ENCODE assay signal across 8 cellular contexts in genomic region chr11:64331569-64332371, GRCh38. TPM values are rescaled to one million over a fixed set of nuclear protein-coding genes. Genes with fewer than 3 reads are reported as not detected.
DNase-seq lines count a peak whose midpoint lies in the region; TF ChIP-seq lines count a peak whose summit lies in the region.

No MANE protein-coding gene starts in this region.

- intact Hi-C loops in activated CD4-positive, alpha-beta memory T cell treated with anti-CD3 and anti-CD28 coated beads for 36 hours (cut with micrococcal nuclease), result loop anchor here (1.0 kb wide), 1 partner anchor 14 kb away; the partner anchor contains the start of gene TRMT112
- intact Hi-C loops in thyroid gland (cut with DNase I), result no loop called here

- POLR2A ChIA-PET in activated CD4-positive, alpha-beta memory T cell treated with anti-CD3 and anti-CD28 coated beads for 36 hours (lab: Charles Lee), result interaction anchor here (0.9 to 2.6 kb wide), 5 partner anchors 9 to 91 kb away, joined by 3 to 20 read pairs (median 4); partner anchors contain the start of genes FKBP2, PRDX5 and TRMT112

- no peaks in the 10 kb centered on the region for H3K27me3 ChIP-seq in thyroid gland

- H3K4me1 Mint-ChIP-seq in HFFc6 (ENCODE audit: low read depth) (peaks cover 22% of the 10 kb centered on the region), nephron (peaks cover 5% of the 10 kb centered on the region)
- peaks cover 18% of the 10 kb centered on the region for H3K4me1 Mint-ChIP-seq in activated CD4-positive, alpha-beta memory T cell treated with anti-CD3 and anti-CD28 coated beads for 36 hours (ENCODE audit: low read depth)

- H3K4me3 Mint-ChIP-seq in HFFc6 (peak overlapping the region; percentile 12), nephron (no peak overlapping the region)
- no peak overlapping the region for H3K4me3 Mint-ChIP-seq in activated CD4-positive, alpha-beta memory T cell treated with anti-CD3 and anti-CD28 coated beads for 36 hours

- H3K27ac Mint-ChIP-seq in HFFc6, result peak overlapping the region; percentile 25
- H3K27ac Mint-ChIP-seq in activated CD4-positive, alpha-beta memory T cell treated with anti-CD3 and anti-CD28 coated beads for 36 hours, result peak overlapping the region; percentile 47
- no peak overlapping the region for H3K27ac Mint-ChIP-seq in nephron

- no peak for TF ChIP-seq POLR2A in thyroid gland (IDR thresholded peaks at IDR 0.05)

- DNase-seq in ELR (ENCODE audit: low read depth), result peak; percentile 96
- DNase-seq in HFFc6, result peak; percentile 92
- peak; percentile 32 for DNase-seq in NCI-H774 (lab: John Stamatoyannopoulos, UW)
- peak; percentile 90 for DNase-seq in activated CD4-positive, alpha-beta memory T cell treated with anti-CD3 and anti-CD28 coated beads for 36 hours
- peak; percentile 64 for DNase-seq in epithelial cell of proximal tubule (ENCODE audit: low read depth)
- peak; percentile 98 to 99 for DNase-seq in thyroid gland
- no peak for DNase-seq in NCI-H510A (lab: John Stamatoyannopoulos, UW)

- H3K9me3 Mint-ChIP-seq in HFFc6, result no peaks in the 10 kb centered on the region; the same call in 1 of the 2 replicates
- no peaks in the 10 kb centered on the region for H3K9me3 Mint-ChIP-seq in activated CD4-positive, alpha-beta memory T cell treated with anti-CD3 and anti-CD28 coated beads for 36 hours
- H3K9me3 Mint-ChIP-seq in nephron, result no peaks in the 10 kb centered on the region

- H3K36me3 ChIP-seq in thyroid gland, result no peaks in the 10 kb centered on the region

- peaks cover 6% of the 10 kb centered on the region for H3K27me3 Mint-ChIP-seq in HFFc6 (ENCODE audit: insufficient read depth)
- H3K27me3 Mint-ChIP-seq in activated CD4-positive, alpha-beta memory T cell treated with anti-CD3 and anti-CD28 coated beads for 36 hours, result no peaks in the 10 kb centered on the region
- no peaks in the 10 kb centered on the region for H3K27me3 Mint-ChIP-seq in nephron (ENCODE audit: low read depth)

- CTCF ChIA-PET in activated CD4-positive, alpha-beta memory T cell treated with anti-CD3 and anti-CD28 coated beads for 36 hours (lab: Charles Lee), result interaction anchor here (0.6 to 6.0 kb wide), 23 partner anchors 8 to 332 kb away, joined by 3 to 97 read pairs (median 4); partner anchors contain the start of genes CCDC88B, ESRRA, FERMT3 and PPP1R14B

- peak overlapping the region; percentile 79 to 89 (median 83) for H3K27ac ChIP-seq in thyroid gland

- peaks cover 17 to 24% of the 10 kb centered on the region in 2 donors for H3K4me1 ChIP-seq in thyroid gland

- H3K4me3 ChIP-seq in epithelial cell of proximal tubule (ENCODE audit: low read depth, low read length) (peak overlapping the region; percentile 23), thyroid gland (replicated peaks in 1 of 3) (no peak overlapping the region)

- WGBS in thyroid gland, 2 donors, result 14 to 21% methylated on average over 16 to 20 of the region's 20 CpGs

- no peaks in the 10 kb centered on the region for H3K36me3 Mint-ChIP-seq in HFFc6 (ENCODE audit: low read depth)
- H3K36me3 Mint-ChIP-seq in activated CD4-positive, alpha-beta memory T cell treated with anti-CD3 and anti-CD28 coated beads for 36 hours, result peaks cover 2% of the 10 kb centered on the region
- no peaks in the 10 kb centered on the region for H3K36me3 Mint-ChIP-seq in nephron (ENCODE audit: low read depth)

- TF ChIP-seq CTCF in HFFc6 (IDR thresholded peaks at IDR 0.05), result peak; percentile 86
- peak; percentile 83 for TF ChIP-seq CTCF in epithelial cell of proximal tubule (conservative IDR thresholded peaks at IDR 0.05; ENCODE audit: low read depth, low read length)
- peak; percentile 13 to 23 (median 20) for TF ChIP-seq CTCF in nephron (IDR thresholded peaks at IDR 0.05; ENCODE audit: unreplicated experiment in 3 of 3)
- peak; percentile 15 to 80 (median 60) for TF ChIP-seq CTCF in thyroid gland (IDR thresholded peaks at IDR 0.05)

- H3K9me3 ChIP-seq in thyroid gland, result no peaks in the 10 kb centered on the region

RNA-seq across cellular contexts. Expression of gene CCDC88B, which starts 8.2 kb away (rescaled TPM):
- total RNA-seq in HFFc6 (2021; fragmentation: NEBNext Ultra II Directional; extraction: Animal tissue kit (Norgen Biotek cat#: 25700)), result 1 to 10 TPM in 4 of 6 experiments, under 1 TPM in 2; 0.45 to 1.9 (median 1.7) TPM
- 10 to 100 TPM; 69.5 to 74.5 TPM for total RNA-seq in activated CD4-positive, alpha-beta memory T cell treated with anti-CD3 and anti-CD28 coated beads for 36 hours
- total RNA-seq in epithelial cell of proximal tubule, result 2.5 and 4.8 TPM in 2 replicates
- 1 to 10 TPM; 2.8 to 7.0 (median 3.6) TPM for total RNA-seq in thyroid gland

RNA-seq across cellular contexts. Expression of gene PRDX5, which starts 13.8 kb away (rescaled TPM):
- total RNA-seq in HFFc6 (2021; fragmentation: NEBNext Ultra II Directional; extraction: Animal tissue kit (Norgen Biotek cat#: 25700)), result 100 to 1,000 TPM; 161 to 207 (median 186) TPM
- 100 to 1,000 TPM; 156 to 164 TPM for total RNA-seq in activated CD4-positive, alpha-beta memory T cell treated with anti-CD3 and anti-CD28 coated beads for 36 hours
- total RNA-seq in epithelial cell of proximal tubule (284 and 357 TPM in 2 replicates), thyroid gland (100 to 1,000 TPM; 384 to 962 (median 653) TPM)

RNA-seq across cellular contexts. Expression of gene TRMT112, which starts 14.4 kb away (rescaled TPM):
- total RNA-seq in HFFc6 (2021; fragmentation: NEBNext Ultra II Directional; extraction: Animal tissue kit (Norgen Biotek cat#: 25700)), result 100 to 1,000 TPM; 246 to 269 (median 261) TPM
- total RNA-seq in activated CD4-positive, alpha-beta memory T cell treated with anti-CD3 and anti-CD28 coated beads for 36 hours, result 100 to 1,000 TPM; 255 to 258 TPM
- total RNA-seq in epithelial cell of proximal tubule, result 359 and 470 TPM in 2 replicates
- total RNA-seq in thyroid gland, result 100 to 1,000 TPM; 228 to 435 (median 237) TPM

RNA-seq across cellular contexts. Expression of gene ESRRA, which starts 26.4 kb away (rescaled TPM):
- 10 to 100 TPM; 18.9 to 25.0 (median 21.7) TPM for total RNA-seq in HFFc6 (2021; fragmentation: NEBNext Ultra II Directional; extraction: Animal tissue kit (Norgen Biotek cat#: 25700))
- total RNA-seq in activated CD4-positive, alpha-beta memory T cell treated with anti-CD3 and anti-CD28 coated beads for 36 hours, result 10 to 100 TPM; 32.8 to 35.6 TPM
- total RNA-seq in epithelial cell of proximal tubule (47.2 and 61.9 TPM in 2 replicates), thyroid gland (10 to 100 TPM; 42.8 to 71.6 (median 58.3) TPM)

RNA-seq across cellular contexts. Expression of gene RPS6KA4, which starts 27.2 kb away (rescaled TPM):
- 10 to 100 TPM; 42.9 to 63.4 (median 56.6) TPM for total RNA-seq in HFFc6 (2021; fragmentation: NEBNext Ultra II Directional; extraction: Animal tissue kit (Norgen Biotek cat#: 25700))
- total RNA-seq in activated CD4-positive, alpha-beta memory T cell treated with anti-CD3 and anti-CD28 coated beads for 36 hours, result 10 to 100 TPM; 31.4 to 34.3 TPM
- total RNA-seq in epithelial cell of proximal tubule, result 37.1 and 69.9 TPM in 2 replicates
- total RNA-seq in thyroid gland, result 10 to 100 TPM; 19.2 to 44.9 (median 21.8) TPM

Comparison
In these comparisons a context has a peak if more than half of its experiments do, and no peak if none do; other contexts are left out.
1. H3K27ac Mint-ChIP-seq: peak in HFFc6 (single experiment) and activated CD4-positive, alpha-beta memory T cell treated with anti-CD3 and anti-CD28 coated beads for 36 hours (single experiment); none in nephron (0 of 3).
2. CTCF ChIP-seq: peak in every context shown above with its lines; median percentile 86 in HFFc6; 83 in epithelial cell of proximal tubule; 60 in thyroid gland; 20 in nephron.
3. RNA of gene CCDC88B, which starts 8.2 kb away (total RNA-seq): 69.5 to 74.5 TPM in activated CD4-positive, alpha-beta memory T cell treated with anti-CD3 and anti-CD28 coated beads for 36 hours; 2.5 to 4.8 TPM in epithelial cell of proximal tubule, 2.8 to 7.0 TPM in thyroid gland and 0.45 to 1.9 TPM in HFFc6; every median in the first group is over 4 times any median in the second.